Comparison of ENCODE assay signal across 11 cellular contexts in genomic region chr12:110639336-110640178, GRCh38. TPM values are rescaled to one million over a fixed set of nuclear protein-coding genes. Genes with fewer than 3 reads are reported as not detected.
DNase-seq lines count a peak whose midpoint lies in the region; ATAC-seq and TF ChIP-seq lines count a peak whose summit lies in the region.
"Had no signal": no experiment of that assay in that cellular context is flagged by ENCODE, and none has a peak within 500 bp of the region (broad histone marks: within the 10 kb centered on the region; RNA-seq: fewer than 3 reads in every experiment).

No MANE protein-coding gene starts in this region.

- H3K9me3 Mint-ChIP-seq in osteocyte (ENCODE audit: unreplicated experiment) = no peaks in the 10 kb centered on the region
- no peaks in the 10 kb centered on the region for H3K9me3 Mint-ChIP-seq in GM23338

- H3K27me3 Mint-ChIP-seq in osteocyte (ENCODE audit: unreplicated experiment) (no peaks in the 10 kb centered on the region), GM23338 (ENCODE audit: insufficient read depth, low read depth, poor library complexity) (peaks cover 6% of the 10 kb centered on the region)

- H2AFZ ChIP-seq in GM23338 = no peak overlapping the region

- H3K27me3 ChIP-seq in BLaER1 treated with 17β-estradiol and CSF1 and Interleukin-3, amounts not matched to agents 10 nM and 100 nM = no peaks in the 10 kb centered on the region
- no peaks in the 10 kb centered on the region for H3K27me3 ChIP-seq in upper lobe of left lung
- H3K27me3 ChIP-seq in GM23338 (ENCODE audit: insufficient read depth) = no peaks in the 10 kb centered on the region
- H3K27me3 ChIP-seq in ovary = no peaks in the 10 kb centered on the region

- no peaks in the 10 kb centered on the region for H3K36me3 ChIP-seq in BLaER1 treated with 17β-estradiol and CSF1 and Interleukin-3, amounts not matched to agents 10 nM and 100 nM
- H3K36me3 ChIP-seq in upper lobe of left lung (peaks cover 0 to 2% (median 0%) of the 10 kb centered on the region in 4 donors), GM23338 (ENCODE audit: insufficient read depth) (no peaks in the 10 kb centered on the region), ovary (no peaks in the 10 kb centered on the region)

- H3K4me1 Mint-ChIP-seq in osteocyte (ENCODE audit: unreplicated experiment) (peaks cover 36% of the 10 kb centered on the region), GM23338 (peaks cover 8% of the 10 kb centered on the region)

- peak overlapping the region; percentile 64 to 83 (median 77) for H3K4me2 ChIP-seq in BLaER1 treated with 17β-estradiol and CSF1 and Interleukin-3, amounts not matched to agents 10 nM and 100 nM
- H3K4me2 ChIP-seq in GM23338 = no peak overlapping the region

- H3K79me2 ChIP-seq in GM23338 (replicated peaks; ENCODE audit: insufficient read depth) = no peaks in the 10 kb centered on the region

- TF ChIP-seq CTCF in osteocyte (IDR thresholded peaks at IDR 0.05) = no peak
- no peak for TF ChIP-seq CTCF in upper lobe of left lung (IDR thresholded peaks at IDR 0.05)
- TF ChIP-seq CTCF in GM23338 (conservative IDR thresholded peaks at IDR 0.05; ENCODE audit: low read depth in 2 of 2) = no peak
- no peak for TF ChIP-seq CTCF in ovary (IDR thresholded peaks at IDR 0.05)

- H3K9me2 ChIP-seq in GM23338 (ENCODE audit: insufficient read depth) = no peaks in the 10 kb centered on the region

- peak; percentile 84 for DNase-seq in NOMO-1 treated with DMSO at 0.1 percent for 48 hours (lab: John Stamatoyannopoulos, UW; ENCODE audit: unreplicated experiment)
- peak; percentile 29 for DNase-seq in epidermal melanocyte (ENCODE audit: insufficient read length, low spot score)
- no peak for DNase-seq in osteocyte (ENCODE audit: extremely low spot score, unreplicated experiment)
- no peak for DNase-seq in upper lobe of left lung
- DNase-seq in erythroblast (lab: John Stamatoyannopoulos, UW) = no peak
- DNase-seq in GM23338 (ENCODE audit: low spot score) = no peak
- DNase-seq in ovary = no peak
- DNase-seq: activated CD4-positive, alpha-beta T cell treated with anti-CD3 and anti-CD28 coated beads, Interleukin-2, amount 50 U/mL, for 4 hours; DMS 273 treated with DMSO at 0.1 percent for 48 hours; NCI-H82 had no signal

- no peak for TF ChIP-seq EP300 in upper lobe of left lung (IDR thresholded peaks at IDR 0.05)
- no peak for TF ChIP-seq EP300 in ovary (IDR thresholded peaks at IDR 0.05)

- intact Hi-C loops in ovary (cut with DNase I) = no loop called here

- peak overlapping the region in 3 of 11 experiments; percentile 11 to 58 (median 35); a peak in 3 of 22 replicates for H3K9ac ChIP-seq in BLaER1 treated with 17β-estradiol and CSF1 and Interleukin-3, amounts not matched to agents 10 nM and 100 nM

- H3K36me3 Mint-ChIP-seq in osteocyte (ENCODE audit: unreplicated experiment) (peaks cover 12% of the 10 kb centered on the region), GM23338 (ENCODE audit: low read depth) (no peaks in the 10 kb centered on the region)

- H3K9me3 ChIP-seq in BLaER1 treated with 17β-estradiol and CSF1 and Interleukin-3, amounts not matched to agents 10 nM and 100 nM (replicated peaks in 1 of 11) = no peaks in the 10 kb centered on the region
- H3K9me3 ChIP-seq in upper lobe of left lung (no peaks in the 10 kb centered on the region), ovary (no peaks in the 10 kb centered on the region)

- peaks cover 95 to 100% (median 98%) of the 10 kb centered on the region in 10 experiments for H3K4me1 ChIP-seq in BLaER1 treated with 17β-estradiol and CSF1 and Interleukin-3, amounts not matched to agents 10 nM and 100 nM
- H3K4me1 ChIP-seq in upper lobe of left lung (no peaks in the 10 kb centered on the region), GM23338 (ENCODE audit: insufficient read depth) (no peaks in the 10 kb centered on the region), ovary (ENCODE audit: insufficient read depth) (no peaks in the 10 kb centered on the region)

- H3K27ac ChIP-seq in BLaER1 treated with 17β-estradiol and CSF1 and Interleukin-3, amounts not matched to agents 10 nM and 100 nM = peak overlapping the region in 10 of 11 experiments; percentile 10 to 92 (median 60); a peak in 19 of 22 replicates
- H3K27ac ChIP-seq in upper lobe of left lung = no peak overlapping the region
- H3K27ac ChIP-seq in GM23338 (ENCODE audit: low read depth) = no peak overlapping the region
- no peak overlapping the region for H3K27ac ChIP-seq in ovary

- TF ChIP-seq POLR2A in upper lobe of left lung (IDR thresholded peaks at IDR 0.05) = no peak
- TF ChIP-seq POLR2A in erythroblast (IDR thresholded peaks at IDR 0.05; ENCODE audit: low read length) = no peak
- TF ChIP-seq POLR2A in ovary (IDR thresholded peaks at IDR 0.05) = no peak

- H3K4me3 Mint-ChIP-seq in osteocyte (ENCODE audit: unreplicated experiment) = no peak overlapping the region
- no peak overlapping the region for H3K4me3 Mint-ChIP-seq in GM23338

- no peak overlapping the region for H3K4me3 ChIP-seq in BLaER1 treated with 17β-estradiol and CSF1 and Interleukin-3, amounts not matched to agents 10 nM and 100 nM
- H3K4me3 ChIP-seq in upper lobe of left lung (no peak overlapping the region), GM23338 (no peak overlapping the region), ovary (no peak overlapping the region)

- no peaks in the 10 kb centered on the region for H4K20me1 ChIP-seq in BLaER1 treated with 17β-estradiol and CSF1 and Interleukin-3, amounts not matched to agents 10 nM and 100 nM
- H4K20me1 ChIP-seq in GM23338 (replicated peaks; ENCODE audit: insufficient read depth) = no peaks in the 10 kb centered on the region

- no peak for ATAC-seq in upper lobe of left lung (ENCODE audit: low FRiP score in 2 of 2)
- ATAC-seq in GM23338 = no peak

- no peaks in the 10 kb centered on the region for H3F3A ChIP-seq in GM23338 (replicated peaks; ENCODE audit: low read depth)

- WGBS in upper lobe of left lung, 2 donors = 71 to 86% methylated on average over 7 of the region's 7 CpGs
- 84 to 90% (median 90%) methylated on average over 7 of the region's 7 CpGs for WGBS in ovary, 3 donors

- H3K27ac Mint-ChIP-seq in osteocyte (ENCODE audit: unreplicated experiment) (peak overlapping the region; percentile 84), GM23338 (no peak overlapping the region)

TF ChIP-seq in GM23338, 12 proteins besides CTCF, POLR2A, EP300 and RAD21 (continues in another document):
- no peak for TF ChIP-seq REST (IDR thresholded peaks at IDR 0.05; ENCODE audit: unreplicated experiment)
- TF ChIP-seq ETS1 (IDR thresholded peaks at IDR 0.05) = no peak
- no peak for TF ChIP-seq ZNF331 (CRISPR knock-in tag; IDR thresholded peaks at IDR 0.05; ENCODE audit: low read depth)
- TF ChIP-seq POLR2AphosphoS5 (IDR thresholded peaks at IDR 0.05; ENCODE audit: low read depth) = no peak
- TF ChIP-seq ZNF114 (CRISPR knock-in tag; IDR thresholded peaks at IDR 0.05) = no peak

RNA-seq across cellular contexts. Expression of gene TCTN1, which starts 25.6 kb away (rescaled TPM):
- total RNA-seq in osteocyte (49.5 and 51.4 TPM in 2 replicates), upper lobe of left lung (10 to 100 TPM; 21.6 to 50.8 (median 42.6) TPM), ovary (100 to 1,000 TPM in 1 of 7 donors, 10 to 100 TPM in 6; 43.3 to 122 (median 47.9) TPM)
- total RNA-seq in GM23338 (2014; rRNA removed; shearing (Covaris generic)) = 12.4 and 14.8 TPM in 2 replicates
- polyA plus RNA-seq in GM23338 (2016; fragmentation: Nextera tagmentation; extraction: Ambion mirVana) (10.5 and 10.6 TPM in 2 replicates), ovary (10 to 100 TPM; 32.7 to 96.1 TPM)

RNA-seq across cellular contexts. Expression of gene HVCN1, which starts 49.4 kb away (rescaled TPM):
- 0.76 and 0.94 TPM in 2 replicates for total RNA-seq in osteocyte
- 10 to 100 TPM in 4 of 6 donors, 1 to 10 TPM in 2; 5.8 to 29.2 (median 15.5) TPM for total RNA-seq in upper lobe of left lung
- 10.7 and 11.8 TPM in 2 replicates for total RNA-seq in GM23338 (2014; rRNA removed; shearing (Covaris generic))
- 10.1 and 10.4 TPM in 2 replicates for polyA plus RNA-seq in GM23338 (2016; fragmentation: Nextera tagmentation; extraction: Ambion mirVana)
- 10 to 100 TPM in 5 of 7 donors, 1 to 10 TPM in 2; 6.4 to 14.5 (median 10.5) TPM for total RNA-seq in ovary
- 10 to 100 TPM; 14.6 to 19.4 TPM for polyA plus RNA-seq in ovary

RNA-seq across cellular contexts. Expression of gene PPTC7, which starts 56.4 kb away (rescaled TPM):
- total RNA-seq in osteocyte (13.3 and 14.4 TPM in 2 replicates), upper lobe of left lung (10 to 100 TPM; 22.0 to 40.8 (median 25.2) TPM), ovary (10 to 100 TPM; 13.5 to 25.5 (median 22.5) TPM)
- 17.5 and 22.3 TPM in 2 replicates for total RNA-seq in GM23338 (2014; rRNA removed; shearing (Covaris generic))
- polyA plus RNA-seq in GM23338 (2016; fragmentation: Nextera tagmentation; extraction: Ambion mirVana) (5.2 and 7.5 TPM in 2 replicates), ovary (10 to 100 TPM in 1 of 2 donors, 1 to 10 TPM in 1; 10.0 to 19.2 TPM)

Comparison
In these comparisons a context has a peak if more than half of its experiments do, and no peak if none do; other contexts are left out.
1. H3K27ac ChIP-seq: peak in BLaER1 treated with 17β-estradiol and CSF1 and Interleukin-3, amounts not matched to agents 10 nM and 100 nM (10 of 11); none in upper lobe of left lung (0 of 4), GM23338 (single experiment) and ovary (0 of 2).
2. DNase-seq: peak in NOMO-1 treated with DMSO at 0.1 percent for 48 hours (single experiment) and epidermal melanocyte (single experiment); none in osteocyte (single experiment), upper lobe of left lung (0 of 2), erythroblast (0 of 2), GM23338 (single experiment) and ovary (0 of 5).